ENCODE assay signal across 8 cellular contexts in genomic region chr10:24209421-24209770, GRCh38. TPM values are rescaled to one million over a fixed set of nuclear protein-coding genes. Genes with fewer than 3 reads are reported as not detected.
DNase-seq lines count a peak whose midpoint lies in the region; ATAC-seq, FAIRE-seq and TF ChIP-seq lines count a peak whose summit lies in the region.

No MANE protein-coding gene starts in this region.

- DNase-seq in cardiac muscle cell (ENCODE audit: low read depth in 1 of 2, low spot score in 1 of 2) (peak; percentile 15 to 36), cardiac septum (ENCODE audit: low spot score) (no peak), left cardiac atrium (no peak), small intestine (peak; percentile 19), NCI-H2029 treated with DMSO at 0.1 percent for 48 hours (lab: John Stamatoyannopoulos, UW) (no peak), AML-193 (lab: John Stamatoyannopoulos, UW) (no peak)
- DNase-seq in activated CD8-positive, alpha-beta T cell treated with anti-CD3 and anti-CD28 coated beads for 36 hours = peak; percentile 68

- intact Hi-C loops in cardiac septum (cut with DNase I) = loop anchor here (5.0 kb wide), 1 partner anchor 153 kb away; no protein-coding TSS in a partner anchor
- intact Hi-C loops in activated CD8-positive, alpha-beta T cell treated with anti-CD3 and anti-CD28 coated beads for 36 hours (cut with micrococcal nuclease) = no loop called here
- intact Hi-C loops in left cardiac atrium (cut with DNase I) = loop anchor here in 1 of 2 donors (5.0 to 10.0 kb wide), 2 partner anchors 148 to 325 kb away; no protein-coding TSS in a partner anchor

- WGBS in small intestine, 3 donors = 0 to 4% (median 1%) methylated on average over 5 of the region's 5 CpGs

- H3K9me3 ChIP-seq in cardiac muscle cell (ENCODE audit: low read depth) (no peaks in the 10 kb centered on the region), small intestine (ENCODE audit: control insufficient read depth, low read depth) (no peaks in the 10 kb centered on the region)

- POLR2A ChIA-PET in activated CD8-positive, alpha-beta T cell treated with anti-CD3 and anti-CD28 coated beads for 36 hours (lab: Charles Lee) = interaction anchor here (0.6 kb wide), 1 partner anchor 177 kb away, joined by 3 read pairs; no protein-coding TSS in a partner anchor

- H3K27me3 ChIP-seq in cardiac muscle cell (no peaks in the 10 kb centered on the region), small intestine (ENCODE audit: control insufficient read depth in 2 of 2, insufficient read depth in 2 of 2, low read length in 2 of 2) (no peaks in the 10 kb centered on the region)

- no peaks in the 10 kb centered on the region for H3K36me3 Mint-ChIP-seq in activated CD8-positive, alpha-beta T cell treated with anti-CD3 and anti-CD28 coated beads for 36 hours (ENCODE audit: low read depth)

- H3K4me3 Mint-ChIP-seq in activated CD8-positive, alpha-beta T cell treated with anti-CD3 and anti-CD28 coated beads for 36 hours = peak overlapping the region; percentile 66

- H3K4me3 ChIP-seq in cardiac muscle cell = peak overlapping the region; percentile 36
- H3K4me3 ChIP-seq in small intestine (ENCODE audit: low read depth in 1 of 2, low read length in 2 of 2) = peak overlapping the region; percentile 25 to 60

- peaks cover 25% of the 10 kb centered on the region for H3K4me1 Mint-ChIP-seq in activated CD8-positive, alpha-beta T cell treated with anti-CD3 and anti-CD28 coated beads for 36 hours (ENCODE audit: low read depth)

- H3K27ac Mint-ChIP-seq in activated CD8-positive, alpha-beta T cell treated with anti-CD3 and anti-CD28 coated beads for 36 hours = peak overlapping the region; percentile 47

- no peaks in the 10 kb centered on the region for H3K36me3 ChIP-seq in cardiac muscle cell
- H3K36me3 ChIP-seq in small intestine (ENCODE audit: control insufficient read depth in 2 of 2, insufficient read depth in 2 of 2, low read length in 2 of 2) = no peaks in the 10 kb centered on the region

- no peak for TF ChIP-seq CTCF in cardiac muscle cell (IDR thresholded peaks at IDR 0.05; ENCODE audit: low read depth, low read length)
- no peak for TF ChIP-seq CTCF in activated CD8-positive, alpha-beta T cell treated with anti-CD3 and anti-CD28 coated beads for 36 hours (IDR thresholded peaks at IDR 0.05)

- ATAC-seq in HG03097 (IDR thresholded peaks at IDR 0.05; ENCODE audit: low FRiP score, unreplicated experiment) (peak; percentile 43), left cardiac atrium (peak; percentile 16 to 32)
- peak; percentile 72 for ATAC-seq in activated CD8-positive, alpha-beta T cell treated with anti-CD3 and anti-CD28 coated beads for 36 hours

- H3K27me3 Mint-ChIP-seq in activated CD8-positive, alpha-beta T cell treated with anti-CD3 and anti-CD28 coated beads for 36 hours = peaks cover 39% of the 10 kb centered on the region

- H3K4me1 ChIP-seq in cardiac muscle cell (ENCODE audit: low read depth) (peaks cover 44% of the 10 kb centered on the region), small intestine (ENCODE audit: control insufficient read depth in 2 of 2, insufficient read depth in 1 of 2, low read depth in 1 of 2, low read length in 1 of 2) (peaks cover 4 to 7% of the 10 kb centered on the region in 2 donors)

- H3K27ac ChIP-seq in cardiac muscle cell (peak overlapping the region; percentile 97), small intestine (ENCODE audit: low read depth in 1 of 2, low read length in 1 of 2) (peak overlapping the region in 1 of 2 donors; percentile 90)

- CTCF ChIA-PET in activated CD8-positive, alpha-beta T cell treated with anti-CD3 and anti-CD28 coated beads for 36 hours (lab: Charles Lee) = interaction anchor here (0.7 to 3.9 kb wide), 3 partner anchors 13 to 1051 kb away, joined by 3 to 17 read pairs (median 3); no protein-coding TSS in a partner anchor

- H3K9me3 Mint-ChIP-seq in activated CD8-positive, alpha-beta T cell treated with anti-CD3 and anti-CD28 coated beads for 36 hours = peaks cover 2% of the 10 kb centered on the region

- no peak for FAIRE-seq in small intestine (lab: Jason Lieb, UNC)

RNA-seq across cellular contexts. Expression of gene KIAA1217, which starts 0.5 kb away (rescaled TPM):
- total RNA-seq in cardiac muscle cell = 9.8 and 23.1 TPM in 2 replicates
- polyA plus RNA-seq in cardiac muscle cell = 8.9 and 13.3 TPM in 2 replicates
- 24.0 TPM for total RNA-seq in cardiac septum
- 1 to 10 TPM in 1 of 2 experiments, under 1 TPM in 1; 0.67 to 1.3 TPM for total RNA-seq in activated CD8-positive, alpha-beta T cell treated with anti-CD3 and anti-CD28 coated beads for 36 hours
- total RNA-seq in left cardiac atrium = 10 to 100 TPM; 19.5 to 32.6 TPM
- 10 to 100 TPM in 1 of 3 donors, 1 to 10 TPM in 2; 9.0 to 12.7 (median 9.4) TPM for polyA plus RNA-seq in small intestine

Comparison
In these comparisons a context has a peak if more than half of its experiments do, and no peak if none do; other contexts are left out.
1. DNase-seq: peak in cardiac muscle cell (2 of 2), activated CD8-positive, alpha-beta T cell treated with anti-CD3 and anti-CD28 coated beads for 36 hours (single experiment) and small intestine (single experiment); none in cardiac septum (single experiment), left cardiac atrium (single experiment), NCI-H2029 treated with DMSO at 0.1 percent for 48 hours (single experiment) and AML-193 (0 of 2).
2. Peak in every context shown above with its lines, with median percentiles within 50 percentile points of each other: ATAC-seq.